Comparison of ENCODE assay signal across 8 cellular contexts in genomic region chr3:48400824-48401433, GRCh38. TPM values are rescaled to one million over a fixed set of nuclear protein-coding genes. Genes with fewer than 3 reads are reported as not detected.
DNase-seq lines count a peak whose midpoint lies in the region; ATAC-seq and TF ChIP-seq lines count a peak whose summit lies in the region.

No MANE protein-coding gene starts in this region.

- H3K9me3 Mint-ChIP-seq in activated CD8-positive, alpha-beta T cell treated with anti-CD3 and anti-CD28 coated beads for 36 hours: no peaks in the 10 kb centered on the region
- H3K9me3 Mint-ChIP-seq in endothelial cell (ENCODE audit: unreplicated experiment) (no peaks in the 10 kb centered on the region), mesothelial cell of epicardium (no peaks in the 10 kb centered on the region)

- H3K4me1 Mint-ChIP-seq in activated CD8-positive, alpha-beta T cell treated with anti-CD3 and anti-CD28 coated beads for 36 hours (ENCODE audit: low read depth): no peaks in the 10 kb centered on the region
- H3K4me1 Mint-ChIP-seq in endothelial cell (ENCODE audit: unreplicated experiment) (peaks cover 4% of the 10 kb centered on the region), mesothelial cell of epicardium (no peaks in the 10 kb centered on the region)

- H3K4me3 ChIP-seq in GM12865 (ENCODE audit: low read depth, low read length): no peak overlapping the region

- peak; percentile 87 for ATAC-seq in activated CD8-positive, alpha-beta T cell treated with anti-CD3 and anti-CD28 coated beads for 36 hours
- ATAC-seq in GM18861 (IDR thresholded peaks at IDR 0.05; ENCODE audit: unreplicated experiment): no peak

- CTCF ChIA-PET in activated CD8-positive, alpha-beta T cell treated with anti-CD3 and anti-CD28 coated beads for 36 hours (lab: Charles Lee): interaction anchor here (0.7 to 12.8 kb wide), 78 partner anchors 8 to 364 kb away, joined by 3 to 312 read pairs (median 4); partner anchors contain the start of genes ATRIP, CAMP, CCDC51 and IP6K2

- POLR2A ChIA-PET in activated CD8-positive, alpha-beta T cell treated with anti-CD3 and anti-CD28 coated beads for 36 hours (lab: Charles Lee): interaction anchor here (0.8 to 1.0 kb wide), 4 partner anchors 31 to 160 kb away, joined by 3 to 4 read pairs (median 3); partner anchors contain the start of gene ZNF589

- peaks cover 2% of the 10 kb centered on the region for H3K27me3 Mint-ChIP-seq in activated CD8-positive, alpha-beta T cell treated with anti-CD3 and anti-CD28 coated beads for 36 hours
- H3K27me3 Mint-ChIP-seq in endothelial cell (ENCODE audit: unreplicated experiment) (peaks cover 7% of the 10 kb centered on the region), mesothelial cell of epicardium (ENCODE audit: low read depth) (peaks cover 4% of the 10 kb centered on the region)

- H3K36me3 Mint-ChIP-seq in activated CD8-positive, alpha-beta T cell treated with anti-CD3 and anti-CD28 coated beads for 36 hours (ENCODE audit: low read depth): no peaks in the 10 kb centered on the region
- H3K36me3 Mint-ChIP-seq in endothelial cell (ENCODE audit: low read depth, unreplicated experiment) (peaks cover 9% of the 10 kb centered on the region), mesothelial cell of epicardium (peaks cover 8% of the 10 kb centered on the region)

- TF ChIP-seq CTCF in GM12865 (IDR thresholded peaks at IDR 0.05; ENCODE audit: insufficient read depth, low read depth, low read length, missing control alignments) (peak; percentile 77), endothelial cell (IDR thresholded peaks at IDR 0.05; ENCODE audit: unreplicated experiment) (peak; percentile 76), mesothelial cell of epicardium (IDR thresholded peaks at IDR 0.05; ENCODE audit: unreplicated experiment) (peak; percentile 64)
- TF ChIP-seq CTCF in activated CD8-positive, alpha-beta T cell treated with anti-CD3 and anti-CD28 coated beads for 36 hours (IDR thresholded peaks at IDR 0.05): peak; percentile 90

- peak; percentile 92 for DNase-seq in 8988T
- peak; percentile 84 for DNase-seq in GM12865 (ENCODE audit: low read depth)
- DNase-seq in NCI-H2227 (lab: John Stamatoyannopoulos, UW; ENCODE audit: unreplicated experiment): peak; percentile 60
- peak; percentile 73 for DNase-seq in activated CD8-positive, alpha-beta T cell treated with anti-CD3 and anti-CD28 coated beads for 36 hours
- peak; percentile 36 for DNase-seq in endothelial cell (ENCODE audit: low spot score)
- peak in 1 of 2 experiments; percentile 35 for DNase-seq in mesothelial cell of epicardium (ENCODE audit: low spot score in 2 of 2, unreplicated experiment in 2 of 2)
- peak; percentile 15 to 19 for DNase-seq in stimulated activated CD8-positive, alpha-beta memory T cell treated with anti-CD3 and anti-CD28 coated beads, Interleukin-7, amount 100 ng/mL, for 1 hour (ENCODE audit: low read depth in 2 of 2)

- intact Hi-C loops in activated CD8-positive, alpha-beta T cell treated with anti-CD3 and anti-CD28 coated beads for 36 hours (cut with micrococcal nuclease): loop anchor here (5.0 kb wide), 2 partner anchors 36 to 146 kb away; no protein-coding TSS in a partner anchor

- no peak overlapping the region for H3K4me3 Mint-ChIP-seq in activated CD8-positive, alpha-beta T cell treated with anti-CD3 and anti-CD28 coated beads for 36 hours
- H3K4me3 Mint-ChIP-seq in endothelial cell (ENCODE audit: unreplicated experiment) (peak overlapping the region; percentile 51), mesothelial cell of epicardium (no peak overlapping the region)

- H3K27ac Mint-ChIP-seq in activated CD8-positive, alpha-beta T cell treated with anti-CD3 and anti-CD28 coated beads for 36 hours: no peak overlapping the region
- H3K27ac Mint-ChIP-seq in endothelial cell (ENCODE audit: unreplicated experiment) (no peak overlapping the region), mesothelial cell of epicardium (peak overlapping the region; percentile 37)

RNA-seq across cellular contexts. Expression of gene FBXW12, which starts 28.9 kb away (rescaled TPM):
- not detected for total RNA-seq in activated CD8-positive, alpha-beta T cell treated with anti-CD3 and anti-CD28 coated beads for 36 hours
- total RNA-seq in endothelial cell (ENCODE audit: unreplicated experiment): not detected
- total RNA-seq in mesothelial cell of epicardium: 0.47 to 0.66 TPM (median 0.51 TPM) in 3 replicates

RNA-seq across cellular contexts. Expression of gene PLXNB1, which starts 29.0 kb away (rescaled TPM):
- 1 to 10 TPM; 3.7 TPM for total RNA-seq in activated CD8-positive, alpha-beta T cell treated with anti-CD3 and anti-CD28 coated beads for 36 hours
- total RNA-seq in endothelial cell (ENCODE audit: unreplicated experiment): 68.7 TPM
- 203 to 214 TPM (median 211 TPM) in 3 replicates for total RNA-seq in mesothelial cell of epicardium

RNA-seq across cellular contexts. Expression of gene CCDC51, which starts 39.0 kb away (rescaled TPM):
- total RNA-seq in activated CD8-positive, alpha-beta T cell treated with anti-CD3 and anti-CD28 coated beads for 36 hours: 10 to 100 TPM; 25.3 to 28.3 TPM
- total RNA-seq in endothelial cell (ENCODE audit: unreplicated experiment) (11.8 TPM), mesothelial cell of epicardium (10.7 to 12.3 TPM (median 11.5 TPM) in 3 replicates)

RNA-seq across cellular contexts. Expression of gene TMA7, which starts 39.1 kb away (rescaled TPM):
- total RNA-seq in activated CD8-positive, alpha-beta T cell treated with anti-CD3 and anti-CD28 coated beads for 36 hours: 100 to 1,000 TPM; 312 to 334 TPM
- total RNA-seq in endothelial cell (ENCODE audit: unreplicated experiment) (326 TPM), mesothelial cell of epicardium (183 to 192 TPM (median 186 TPM) in 3 replicates)

RNA-seq across cellular contexts. Expression of gene ATRIP, which starts 45.6 kb away (rescaled TPM):
- 10 to 100 TPM; 12.4 to 15.0 TPM for total RNA-seq in activated CD8-positive, alpha-beta T cell treated with anti-CD3 and anti-CD28 coated beads for 36 hours
- total RNA-seq in endothelial cell (ENCODE audit: unreplicated experiment): 11.2 TPM
- total RNA-seq in mesothelial cell of epicardium: 11.6 to 12.0 TPM (median 11.6 TPM) in 3 replicates

Comparison
In these comparisons a context has a peak if more than half of its experiments do, and no peak if none do; other contexts are left out.
1. RNA of gene PLXNB1, which starts 29.0 kb away (total RNA-seq): 203 to 214 TPM in mesothelial cell of epicardium and 68.7 TPM in endothelial cell (single experiment); 3.7 TPM in activated CD8-positive, alpha-beta T cell treated with anti-CD3 and anti-CD28 coated beads for 36 hours; every median in the first group is over 10 times any median in the second.
2. Peak in every context shown above with its lines, with median percentiles within 50 percentile points of each other: CTCF ChIP-seq.